In the genomic region with DNA sequence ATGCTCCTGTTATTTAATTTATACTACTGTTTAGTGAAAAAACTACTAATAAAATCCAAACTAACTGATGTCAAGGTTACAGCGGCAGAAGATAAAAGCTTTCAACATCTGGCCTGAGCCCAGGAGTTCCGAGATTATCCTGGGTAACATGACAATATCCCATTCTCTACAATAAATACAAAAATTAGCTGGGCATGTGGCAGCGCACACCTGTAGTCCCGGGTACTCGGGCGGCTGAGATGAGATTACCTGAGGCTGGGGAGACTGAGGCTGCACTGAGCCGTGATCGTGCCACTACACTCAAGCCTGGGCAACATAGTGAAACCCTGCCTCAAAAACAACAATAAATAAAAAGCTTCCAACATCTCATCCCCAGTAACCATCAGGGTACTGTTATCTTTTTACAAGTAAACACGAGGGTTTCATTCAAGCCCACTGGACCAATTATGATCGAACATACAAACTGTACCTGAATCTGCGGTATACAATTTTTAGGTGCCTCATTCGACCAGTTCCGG, we compare ENCODE assay signal across 8 cellular contexts. TPM values are rescaled to one million over a fixed set of nuclear protein-coding genes. Genes with fewer than 3 reads are reported as not detected.
DNase-seq lines count a peak whose midpoint lies in the region; ATAC-seq and TF ChIP-seq lines count a peak whose summit lies in the region.

No MANE protein-coding gene starts in this region.

- TF ChIP-seq CTCF in DND-41 (IDR thresholded peaks at IDR 0.05; ENCODE audit: borderline replicate concordance, extremely low read depth, low read length, poor library complexity, severe bottlenecking) (no peak), Panc1 (IDR thresholded peaks at IDR 0.05) (no peak)

- H3K79me2 ChIP-seq in DND-41 (ENCODE audit: insufficient read depth, low read length) (peaks cover 39% of the 10 kb centered on the region), trophoblast cell (ENCODE audit: control insufficient read depth, insufficient read depth, low read length, poor library complexity) (peaks cover 15% of the 10 kb centered on the region)

- no peak overlapping the region for H2BK120ac ChIP-seq in trophoblast cell (ENCODE audit: insufficient read depth, low read length, poor library complexity)

- H3K9me3 ChIP-seq in DND-41 (ENCODE audit: insufficient read depth, low read length, severe bottlenecking) = no peaks in the 10 kb centered on the region
- H3K9me3 ChIP-seq in Panc1 (ENCODE audit: control insufficient read depth, insufficient read depth, low read depth, low read length) = no peaks in the 10 kb centered on the region
- no peaks in the 10 kb centered on the region for H3K9me3 ChIP-seq in esophagus (ENCODE audit: control insufficient read depth in 2 of 2, insufficient read depth in 1 of 2, low read depth in 1 of 2, low read length in 1 of 2)
- H3K9me3 ChIP-seq in trophoblast cell (ENCODE audit: insufficient read depth, low read depth, low read length) = no peaks in the 10 kb centered on the region

- DNase-seq in DND-41 (no peak), Panc1 (ENCODE audit: low read depth, low spot score) (no peak), trophoblast cell (no peak), GF-D8 (lab: John Stamatoyannopoulos, UW) (no peak), GDM1 (lab: John Stamatoyannopoulos, UW) (no peak), NOMO-1 treated with dmso at 0.1 percent for 144 hours (lab: John Stamatoyannopoulos, UW; ENCODE audit: unreplicated experiment) (no peak)

- peak overlapping the region; percentile 78 for H3K9ac ChIP-seq in DND-41 (ENCODE audit: low read depth, low read length)
- peak overlapping the region; percentile 99 for H3K9ac ChIP-seq in trophoblast cell (ENCODE audit: low read length)

- in situ Hi-C loops in Panc1 (cut with HindIII; ENCODE audit: low pct_unique_long_range_greater_than_20kb, low sequenced_read_pairs) = no loop called here

- H3K27me3 ChIP-seq in DND-41 (ENCODE audit: insufficient read depth, low read length, poor library complexity) = no peaks in the 10 kb centered on the region
- no peaks in the 10 kb centered on the region for H3K27me3 ChIP-seq in Panc1 (ENCODE audit: control insufficient read depth, insufficient read depth, low read length)
- no peaks in the 10 kb centered on the region for H3K27me3 ChIP-seq in esophagus (ENCODE audit: control insufficient read depth in 1 of 2, insufficient read depth in 2 of 2, low read length in 2 of 2)
- no peaks in the 10 kb centered on the region for H3K27me3 ChIP-seq in trophoblast cell (ENCODE audit: insufficient read depth, low read length)

- H3K27ac ChIP-seq in DND-41 (ENCODE audit: low read length) (peak overlapping the region; percentile 78), Panc1 (ENCODE audit: low read length) (peak overlapping the region; percentile 99), esophagus (ENCODE audit: low read depth in 2 of 2, low read length in 1 of 2) (no peak overlapping the region), trophoblast cell (ENCODE audit: low read depth, low read length) (peak overlapping the region; percentile 21)

- H3K4me3 ChIP-seq in DND-41 (ENCODE audit: low read depth in 1 of 2, low read length in 2 of 2) (peak overlapping the region; percentile 64 to 86; a peak in 3 of 4 replicates), Panc1 (ENCODE audit: low read depth in 2 of 2, low read length in 2 of 2) (peak overlapping the region; percentile 97 to 100), esophagus (ENCODE audit: low read depth in 1 of 2, low read length in 2 of 2) (peak overlapping the region; percentile 80 to 90), trophoblast cell (ENCODE audit: low read depth, low read length) (peak overlapping the region; percentile 79)

- CTCF ChIA-PET in Panc1 (lab: Charles Lee) = no interaction called here

- H3K4me1 ChIP-seq in DND-41 (ENCODE audit: insufficient read depth, low read length) (peaks cover 26% of the 10 kb centered on the region), Panc1 (ENCODE audit: control insufficient read depth, insufficient read depth, low read length) (peaks cover 22% of the 10 kb centered on the region), esophagus (ENCODE audit: control insufficient read depth in 2 of 2, insufficient read depth in 2 of 2, low read length in 1 of 2) (no peaks in the 10 kb centered on the region), trophoblast cell (ENCODE audit: control insufficient read depth in 1 of 2, insufficient read depth in 2 of 2, low read length in 2 of 2) (peaks cover 2 to 3% of the 10 kb centered on the region in 2 experiments)

- 29 to 33% methylated on average over 13 of the region's 13 CpGs for WGBS in esophagus, 2 donors
- WGBS in trophoblast cell (ENCODE audit: extremely low coverage, insufficient coverage, insufficient read length) = no CpG with 5 or more reads among the region's 13 CpGs

- no peak overlapping the region for H4K91ac ChIP-seq in trophoblast cell (ENCODE audit: low read depth, low read length)

- no peak overlapping the region for H3K23ac ChIP-seq in trophoblast cell (ENCODE audit: low read length)

- POLR2A ChIA-PET in Panc1 (lab: Charles Lee) = interaction anchor here (0.6 kb wide), 1 partner anchor 1828 kb away, joined by 3 read pairs; no protein-coding TSS in a partner anchor

- H3K4me2 ChIP-seq in DND-41 (ENCODE audit: insufficient read depth, low read length) (peak overlapping the region; percentile 66), trophoblast cell (ENCODE audit: low read length) (peak overlapping the region; percentile 96)

- H3K79me1 ChIP-seq in trophoblast cell (ENCODE audit: low read length) = peaks cover 13% of the 10 kb centered on the region

- no peak overlapping the region for H2AK5ac ChIP-seq in trophoblast cell (ENCODE audit: low read length)

- intact Hi-C loops in Panc1 (cut with micrococcal nuclease; ENCODE audit: unreplicated experiment) = no loop called here

- H4K20me1 ChIP-seq in DND-41 (ENCODE audit: insufficient read depth, low read length) = peaks cover 15% of the 10 kb centered on the region; the same call in 1 of the 2 replicates

- no peak overlapping the region for H3K14ac ChIP-seq in trophoblast cell (ENCODE audit: low read length)

- H3K4ac ChIP-seq in trophoblast cell (ENCODE audit: low read depth, low read length) = peak overlapping the region; percentile 98

- no peak overlapping the region for H2BK12ac ChIP-seq in trophoblast cell (ENCODE audit: low read length)

- no peak overlapping the region for H4K12ac ChIP-seq in trophoblast cell (ENCODE audit: low read depth, low read length)

- ATAC-seq in DND-41 (ENCODE audit: insufficient read depth, low read depth) = no peak
- no peak for ATAC-seq in Panc1
- ATAC-seq in GM21360 (IDR thresholded peaks at IDR 0.05; ENCODE audit: unreplicated experiment) = no peak

- H2AFZ ChIP-seq in DND-41 (ENCODE audit: low read depth, low read length) (no peak overlapping the region), trophoblast cell (ENCODE audit: insufficient read depth, low read length, poor library complexity) (no peak overlapping the region)

- H3K36me3 ChIP-seq in DND-41 (ENCODE audit: insufficient read depth, low read length) = peaks cover 53% of the 10 kb centered on the region
- H3K36me3 ChIP-seq in Panc1 (ENCODE audit: control insufficient read depth, insufficient read depth, low read length) = peaks cover 52% of the 10 kb centered on the region
- peaks cover 18 to 19% of the 10 kb centered on the region in 2 donors for H3K36me3 ChIP-seq in esophagus (ENCODE audit: control insufficient read depth in 2 of 2, insufficient read depth in 2 of 2, low read length in 1 of 2)
- peaks cover 17 to 44% of the 10 kb centered on the region in 2 experiments for H3K36me3 ChIP-seq in trophoblast cell (ENCODE audit: control insufficient read depth in 1 of 2, insufficient read depth in 2 of 2, low read length in 2 of 2)

- H4K8ac ChIP-seq in trophoblast cell (ENCODE audit: low read depth, low read length) = no peak overlapping the region

- no peak overlapping the region for H3K18ac ChIP-seq in trophoblast cell (ENCODE audit: low read length)

- H2BK5ac ChIP-seq in trophoblast cell (ENCODE audit: low read depth, low read length, poor library complexity) = no peak overlapping the region

- BruUV-seq in Panc1 (replicated peaks; lab: Mats Ljungman, UMichigan) = no TSS peak

RNA-seq across cellular contexts. Expression of a gene that starts 1.3 kb away (rescaled TPM):
- total RNA-seq in Panc1 (2021; ENCODE audit: unreplicated experiment) = 916 TPM
- 2,029 TPM for polyA plus RNA-seq in Panc1 (2012; ENCODE audit: insufficient read length)
- 1,000 to 10,000 TPM; 1,738 to 2,494 TPM for polyA plus RNA-seq in esophagus
- polyA plus RNA-seq in trophoblast cell (2013) = 4,553 and 4,929 TPM in 2 replicates

RNA-seq across cellular contexts. Expression of a gene that starts 7.4 kb away (rescaled TPM):
- total RNA-seq in Panc1 (2021; ENCODE audit: unreplicated experiment) = 0.49 TPM
- polyA plus RNA-seq in Panc1 (2012; ENCODE audit: insufficient read length) = 0.05 TPM
- 1 to 10 TPM; 6.4 to 7.9 TPM for polyA plus RNA-seq in esophagus
- 0.15 and 0.19 TPM in 2 replicates for polyA plus RNA-seq in trophoblast cell (2013)

RNA-seq across cellular contexts. Expression of a gene that starts 35.6 kb away (rescaled TPM):
- 75.8 TPM for total RNA-seq in Panc1 (2021; ENCODE audit: unreplicated experiment)
- polyA plus RNA-seq in Panc1 (2012; ENCODE audit: insufficient read length) = 36.6 TPM
- polyA plus RNA-seq in esophagus = 10 to 100 TPM; 13.6 to 15.7 TPM
- 30.3 and 33.1 TPM in 2 replicates for polyA plus RNA-seq in trophoblast cell (2013)

Comparison
In these comparisons a context has a peak if more than half of its experiments do, and no peak if none do; other contexts are left out.
1. H3K27ac ChIP-seq: peak in DND-41 (single experiment), Panc1 (single experiment) and trophoblast cell (single experiment); none in esophagus (0 of 2).
2. Peak in every context shown above with its lines, with median percentiles within 50 percentile points of each other: H3K4me3 ChIP-seq.